In genomic region chr2:56515399-56515798, GRCh38 we compare ENCODE assay signal across 25 cellular contexts.
"Had no signal": no experiment of that assay in that cellular context is flagged by ENCODE, and none has a peak within 500 bp of the region (broad histone marks: within the 10 kb centered on the region; RNA-seq: fewer than 3 reads in every experiment).

No MANE protein-coding gene starts in this region.

- H3K4me3 ChIP-seq: breast epithelium, colonic mucosa, dorsolateral prefrontal cortex, gastrocnemius medialis, pancreas, thoracic aorta, upper lobe of left lung had no signal

- DNase-seq: activated B cell treated with CpG ODN at 0.5 μM for 24 hours; activated CD4-positive, alpha-beta T cell treated with anti-CD3 and anti-CD28 coated beads for 36 hours; activated CD4-positive, alpha-beta T cell treated with anti-CD3 and anti-CD28 coated beads, Interleukin-2, amount 50 U/mL, for 4 hours; activated CD8-positive, alpha-beta memory T cell treated with anti-CD3 and anti-CD28 coated beads for 24 hours; activated CD8-positive, alpha-beta memory T cell treated with anti-CD3 and anti-CD28 coated beads, Interleukin-2, amount 50 U/mL, for 4 hours; activated naive CD4-positive, alpha-beta T cell; activated naive CD8-positive, alpha-beta T cell treated with anti-CD3 and anti-CD28 coated beads for 36 hours; activated T-cell treated with anti-CD3 and anti-CD28 coated beads, Interleukin-2, amount 50 U/mL, for 4 hours; colonic mucosa; dorsolateral prefrontal cortex; effector memory CD8-positive, alpha-beta T cell; gastrocnemius medialis; head of caudate nucleus; hypothalamus; left cardiac atrium; midbrain; natural killer cell; pancreas; right cardiac atrium; stimulated activated CD4-positive, alpha-beta T cell treated with anti-CD3 and anti-CD28 coated beads, Interleukin-4, amount 100 ng/mL, for 24 hours; stimulated activated naive CD4-positive, alpha-beta T cell treated with Interleukin-2 at 50 U/mL for 16 hours; T1000; upper lobe of left lung had no signal
